In genomic region chr6:44477293-44477894, GRCh38 we compare ENCODE assay signal across 26 cellular contexts.
"Had no signal": no experiment of that assay in that cellular context is flagged by ENCODE, and none has a peak within 500 bp of the region (broad histone marks: within the 10 kb centered on the region; RNA-seq: fewer than 3 reads in every experiment).

No MANE protein-coding gene starts in this region.

- ATAC-seq: gastroesophageal sphincter; left lobe of liver; natural killer cell; pancreas; stimulated activated naive CD8-positive, alpha-beta T cell treated with anti-CD3 and anti-CD28 coated beads, Interleukin-15, amount 100 ng/mL, for 72 hours had no signal

- H3K36me3 ChIP-seq: esophagus muscularis mucosa, gastroesophageal sphincter, heart left ventricle, pancreas, suprapubic skin, transverse colon, upper lobe of right lung, vagina had no signal

- H3K4me1 ChIP-seq: foreskin keratinocyte, pancreas had no signal

- H2AFZ ChIP-seq: hepatocyte had no signal

- H3K4me3 ChIP-seq: esophagus muscularis mucosa, gastroesophageal sphincter, heart left ventricle, hepatocyte, lung, pancreas, smooth muscle cell, suprapubic skin, transverse colon, upper lobe of right lung, vagina had no signal

- H3K79me2 ChIP-seq: hepatocyte had no signal

- H3K27ac ChIP-seq: epithelial cell of prostate, esophagus muscularis mucosa, foreskin keratinocyte, gastroesophageal sphincter, heart left ventricle, hepatocyte, pancreas, suprapubic skin, transverse colon, upper lobe of right lung, vagina had no signal

- H3K27me3 ChIP-seq: foreskin keratinocyte, heart left ventricle, hepatocyte, pancreas, suprapubic skin, upper lobe of right lung, vagina had no signal

- H3K9me3 ChIP-seq: esophagus muscularis mucosa, gastroesophageal sphincter, heart left ventricle, pancreas, suprapubic skin, transverse colon, upper lobe of right lung, vagina had no signal

- H3K4me2 ChIP-seq: hepatocyte, smooth muscle cell had no signal

- DNase-seq: effector CD8-positive, alpha-beta T cell; endodermal cell; foreskin keratinocyte; heart left ventricle; kidney; natural killer cell; occipital lobe; pancreas; retina; stimulated activated CD4-positive, alpha-beta T cell treated with anti-CD3 and anti-CD28 coated beads, Interleukin-12 subunit alpha, Interleukin-12 subunit beta, amount 100 ng/mL, for 4 hours; stimulated activated CD4-positive, alpha-beta T cell treated with anti-CD3 and anti-CD28 coated beads, Interleukin-1b, Interleukin-23, amount 100 ng/mL, for 48 hours; stimulated activated CD4-positive, alpha-beta T cell treated with anti-CD3 and anti-CD28 coated beads, Interleukin-4, amount 100 ng/mL, for 1 hour; stimulated activated CD8-positive, alpha-beta memory T cell treated with anti-CD3 and anti-CD28 coated beads, Interleukin-4, amount 100 ng/mL, for 48 hours; stimulated activated naive CD4-positive, alpha-beta T cell; stimulated activated naive CD8-positive, alpha-beta T cell treated with anti-CD3 and anti-CD28 coated beads, Interleukin-15, amount 100 ng/mL, for 72 hours; transverse colon; upper lobe of right lung had no signal
